ENCODE assay signal across 24 cellular contexts in genomic region chr10:129705676-129706075, GRCh38.
"Had no signal": no experiment of that assay in that cellular context is flagged by ENCODE, and none has a peak within 500 bp of the region (broad histone marks: within the 10 kb centered on the region; RNA-seq: fewer than 3 reads in every experiment).

No MANE protein-coding gene starts in this region.

- H3K4me3 Mint-ChIP-seq: memory B cell; natural killer cell treated with Interleukin-12 subunit alpha and Interleukin-12 subunit beta and Interleukin-15 and Interleukin-18, amount 100 ng/mL, for 72 hours; neural crest cell; stimulated activated effector memory CD8-positive, alpha-beta T cell treated with anti-CD3 and anti-CD28 coated beads, Interleukin-12 subunit alpha, Interleukin-12 subunit beta, amount 100 ng/mL, for 72 hours had no signal

- DNase-seq: cortex of kidney; foreskin keratinocyte; heart left ventricle; kidney; stimulated activated CD4-positive, alpha-beta T cell treated with anti-CD3 and anti-CD28 coated beads, Interleukin-2, amount 100 ng/mL, for 24 hours; stimulated activated CD4-positive, alpha-beta T cell treated with anti-CD3 and anti-CD28 coated beads, Interleukin-4, amount 100 ng/mL, for 24 hours; stimulated activated naive CD4-positive, alpha-beta T cell treated with Interleukin-2 at 50 U/mL for 16 hours; stomach; thyroid gland; trophoblast cell had no signal

- H3K27ac Mint-ChIP-seq: memory B cell; natural killer cell treated with Interleukin-12 subunit alpha and Interleukin-12 subunit beta and Interleukin-15 and Interleukin-18, amount 100 ng/mL, for 72 hours; stimulated activated effector memory CD8-positive, alpha-beta T cell treated with anti-CD3 and anti-CD28 coated beads, Interleukin-12 subunit alpha, Interleukin-12 subunit beta, amount 100 ng/mL, for 72 hours had no signal

- H3K9me3 Mint-ChIP-seq: memory B cell; natural killer cell treated with Interleukin-12 subunit alpha and Interleukin-12 subunit beta and Interleukin-15 and Interleukin-18, amount 100 ng/mL, for 72 hours; neural crest cell; stimulated activated effector memory CD8-positive, alpha-beta T cell treated with anti-CD3 and anti-CD28 coated beads, Interleukin-12 subunit alpha, Interleukin-12 subunit beta, amount 100 ng/mL, for 72 hours had no signal

- H3K9me3 ChIP-seq: esophagus muscularis mucosa, gastroesophageal sphincter, heart left ventricle, prostate gland, right atrium auricular region, stomach, thyroid gland, vagina had no signal

- H3K27me3 Mint-ChIP-seq: memory B cell; natural killer cell treated with Interleukin-12 subunit alpha and Interleukin-12 subunit beta and Interleukin-15 and Interleukin-18, amount 100 ng/mL, for 72 hours had no signal

- H2AFZ ChIP-seq: hepatocyte had no signal

- ATAC-seq: foreskin keratinocyte; gastroesophageal sphincter; heart left ventricle; left lobe of liver; natural killer cell treated with Interleukin-12 subunit alpha and Interleukin-12 subunit beta and Interleukin-15 and Interleukin-18, amount 100 ng/mL, for 72 hours; sciatic nerve; stimulated activated effector memory CD8-positive, alpha-beta T cell treated with anti-CD3 and anti-CD28 coated beads, Interleukin-12 subunit alpha, Interleukin-12 subunit beta, amount 100 ng/mL, for 72 hours had no signal

- H3K36me3 Mint-ChIP-seq: natural killer cell treated with Interleukin-12 subunit alpha and Interleukin-12 subunit beta and Interleukin-15 and Interleukin-18, amount 100 ng/mL, for 72 hours had no signal

- H3K36me3 ChIP-seq: prostate gland, right atrium auricular region, thyroid gland, vagina had no signal

- H3K27me3 ChIP-seq: esophagus muscularis mucosa, foreskin keratinocyte, gastroesophageal sphincter, heart left ventricle, hepatocyte, right atrium auricular region, stomach, thyroid gland, vagina had no signal

- H3K4me2 ChIP-seq: hepatocyte had no signal

- H3K79me2 ChIP-seq: hepatocyte had no signal

- H3K27ac ChIP-seq: epithelial cell of prostate, esophagus muscularis mucosa, foreskin keratinocyte, gastroesophageal sphincter, heart left ventricle, hepatocyte, prostate gland, right atrium auricular region, stomach, thyroid gland, vagina had no signal

- FAIRE-seq: kidney had no signal

- H3K4me3 ChIP-seq: esophagus muscularis mucosa, gastroesophageal sphincter, heart left ventricle, hepatocyte, lung, prostate gland, right atrium auricular region, stomach, thyroid gland, vagina had no signal

- H3K4me1 ChIP-seq: foreskin keratinocyte had no signal
